In genomic region chr14:28785096-28785952, GRCh38 we compare ENCODE assay signal across 8 cellular contexts. TPM values are rescaled to one million over a fixed set of nuclear protein-coding genes. Genes with fewer than 3 reads are reported as not detected.
DNase-seq lines count a peak whose midpoint lies in the region; ATAC-seq and TF ChIP-seq lines count a peak whose summit lies in the region.

No MANE protein-coding gene starts in this region.

- no peak overlapping the region for H3K27ac Mint-ChIP-seq in neural crest cell (ENCODE audit: unreplicated experiment)

- peak overlapping the region; percentile 33 for H3K4me3 Mint-ChIP-seq in neural crest cell

- H3F3A ChIP-seq in MM.1S (ENCODE audit: insufficient read depth, low read length): no peaks in the 10 kb centered on the region

- H3K36me3 Mint-ChIP-seq in neural crest cell (ENCODE audit: low read depth): peaks cover 3% of the 10 kb centered on the region

- no peak overlapping the region for H3K9ac ChIP-seq in MM.1S (ENCODE audit: low read length)

- H4K20me1 ChIP-seq in MM.1S (ENCODE audit: insufficient read depth, low read length): no peaks in the 10 kb centered on the region

- ATAC-seq in HG03354 (IDR thresholded peaks at IDR 0.05; ENCODE audit: poor library complexity, severe bottlenecking, unreplicated experiment) (peak; percentile 55), HG03520 (IDR thresholded peaks at IDR 0.05; ENCODE audit: unreplicated experiment) (no peak), HG03108 (IDR thresholded peaks at IDR 0.05; ENCODE audit: unreplicated experiment) (no peak)

- H3K9me2 ChIP-seq in MM.1S (replicated peaks; ENCODE audit: insufficient read depth, low read length): no peaks in the 10 kb centered on the region

- H3K27ac ChIP-seq in coronary artery: no peak overlapping the region
- H3K27ac ChIP-seq in MM.1S (ENCODE audit: low read length): no peak overlapping the region

- no peak overlapping the region for H2AFZ ChIP-seq in MM.1S (ENCODE audit: low read length)

- no peak overlapping the region for H3K4me2 ChIP-seq in MM.1S (ENCODE audit: low read depth, low read length)

- peaks cover 95% of the 10 kb centered on the region for H3K27me3 Mint-ChIP-seq in neural crest cell (ENCODE audit: low read depth)

- peaks cover 5% of the 10 kb centered on the region for H3K4me1 Mint-ChIP-seq in neural crest cell

- H3K9me3 ChIP-seq in MM.1S (replicated peaks; ENCODE audit: insufficient read depth, low read length): no peaks in the 10 kb centered on the region

- TF ChIP-seq CTCF in coronary artery (IDR thresholded peaks at IDR 0.05) (no peak), neural crest cell (conservative IDR thresholded peaks at IDR 0.05) (no peak), MM.1S (IDR thresholded peaks at IDR 0.05; ENCODE audit: low read length) (no peak)

- H3K4me3 ChIP-seq in coronary artery: peak overlapping the region; percentile 62
- H3K4me3 ChIP-seq in MM.1S (ENCODE audit: low read length): no peak overlapping the region

- H3K4me1 ChIP-seq in MM.1S (ENCODE audit: low read length): no peaks in the 10 kb centered on the region

- H3K9me3 Mint-ChIP-seq in neural crest cell: peaks cover 5% of the 10 kb centered on the region

- H3K79me2 ChIP-seq in MM.1S (ENCODE audit: low read length): no peaks in the 10 kb centered on the region

- H3K36me3 ChIP-seq in MM.1S (replicated peaks; ENCODE audit: insufficient read depth, low read length): no peaks in the 10 kb centered on the region

- peak; percentile 85 for DNase-seq in COR-L47 (lab: John Stamatoyannopoulos, UW)
- no peak for DNase-seq in coronary artery (ENCODE audit: low spot score)
- no peak for DNase-seq in neural crest cell (ENCODE audit: low read depth, low spot score)
- no peak for DNase-seq in NCI-H345 (lab: John Stamatoyannopoulos, UW)
- no peak for DNase-seq in MM.1S

- no peaks in the 10 kb centered on the region for H3K27me3 ChIP-seq in MM.1S (replicated peaks; ENCODE audit: insufficient read depth, low read length)

RNA-seq across cellular contexts. Expression of gene FOXG1, which starts 18.7 kb away (rescaled TPM):
- total RNA-seq in neural crest cell: 0.07 TPM in 1 of 2 replicates, not detected in the other
